ENCODE assay signal across 1 cellular context in genomic region chr3:43794776-43795175, GRCh38.
TF ChIP-seq lines count a peak whose summit lies in the region.

No MANE protein-coding gene starts in this region.

TF ChIP-seq in WTC11, 78 proteins besides CTCF, POLR2A, EP300 and RAD21 (continued from another document):
- TF ChIP-seq, protein P1, sequence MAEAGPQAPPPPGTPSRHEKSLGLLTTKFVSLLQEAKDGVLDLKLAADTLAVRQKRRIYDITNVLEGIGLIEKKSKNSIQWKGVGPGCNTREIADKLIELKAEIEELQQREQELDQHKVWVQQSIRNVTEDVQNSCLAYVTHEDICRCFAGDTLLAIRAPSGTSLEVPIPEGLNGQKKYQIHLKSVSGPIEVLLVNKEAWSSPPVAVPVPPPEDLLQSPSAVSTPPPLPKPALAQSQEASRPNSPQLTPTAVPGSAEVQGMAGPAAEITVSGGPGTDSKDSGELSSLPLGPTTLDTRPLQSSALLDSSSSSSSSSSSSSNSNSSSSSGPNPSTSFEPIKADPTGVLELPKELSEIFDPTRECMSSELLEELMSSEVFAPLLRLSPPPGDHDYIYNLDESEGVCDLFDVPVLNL (CRISPR knock-in tag; IDR thresholded peaks at IDR 0.05; ENCODE audit: borderline replicate concordance, low read depth): no peak
- TF ChIP-seq GRHL2 (CRISPR knock-in tag; IDR thresholded peaks at IDR 0.05; ENCODE audit: insufficient replicate concordance, severe bottlenecking) (no peak), ZNF232 (CRISPR knock-in tag; IDR thresholded peaks at IDR 0.05) (no peak), CREM (CRISPR knock-in tag; IDR thresholded peaks at IDR 0.05) (no peak), IRF2 (CRISPR knock-in tag; IDR thresholded peaks at IDR 0.05; ENCODE audit: borderline replicate concordance, low read depth) (no peak), ZNF512 (CRISPR knock-in tag; IDR thresholded peaks at IDR 0.05; ENCODE audit: borderline replicate concordance) (no peak), ZNF219 (CRISPR knock-in tag; IDR thresholded peaks at IDR 0.05; ENCODE audit: borderline replicate concordance) (no peak)
- TF ChIP-seq, protein P2, sequence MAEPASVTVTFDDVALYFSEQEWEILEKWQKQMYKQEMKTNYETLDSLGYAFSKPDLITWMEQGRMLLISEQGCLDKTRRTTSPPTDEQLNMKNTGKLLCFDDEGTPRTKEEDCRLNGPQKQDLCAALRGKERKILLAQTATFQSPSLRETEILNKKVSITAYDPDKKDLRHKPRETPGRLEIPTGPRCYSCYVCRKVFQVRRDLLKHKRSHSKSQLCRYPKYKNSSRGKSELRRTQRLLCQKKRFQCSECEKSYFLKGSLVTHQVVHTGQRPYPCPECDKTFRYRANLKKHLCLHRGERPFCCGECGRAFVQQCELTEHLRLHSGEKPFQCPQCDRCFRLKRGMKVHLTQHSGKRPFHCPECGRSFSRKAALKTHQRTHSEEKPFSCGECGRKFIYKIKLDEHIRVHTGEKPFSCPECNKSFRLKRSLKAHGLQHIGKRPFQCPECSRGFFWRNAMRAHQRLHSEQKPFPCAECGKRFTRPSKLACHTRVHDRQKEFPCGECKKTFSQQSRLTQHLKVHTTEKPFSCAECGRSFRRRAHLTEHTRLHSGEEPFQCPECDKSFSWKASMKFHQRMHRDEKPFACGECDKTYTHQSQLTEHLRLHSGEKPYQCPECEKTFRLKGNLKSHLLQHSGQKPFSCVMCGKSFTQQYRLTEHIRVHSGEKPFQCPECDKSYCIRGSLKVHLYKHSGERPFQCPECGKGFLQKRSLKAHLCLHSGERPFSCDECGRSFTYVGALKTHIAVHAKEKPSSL (CRISPR knock-in tag; conservative IDR thresholded peaks at IDR 0.05): no peak
